Comparison of ENCODE assay signal across 33 cellular contexts in the genomic region with DNA sequence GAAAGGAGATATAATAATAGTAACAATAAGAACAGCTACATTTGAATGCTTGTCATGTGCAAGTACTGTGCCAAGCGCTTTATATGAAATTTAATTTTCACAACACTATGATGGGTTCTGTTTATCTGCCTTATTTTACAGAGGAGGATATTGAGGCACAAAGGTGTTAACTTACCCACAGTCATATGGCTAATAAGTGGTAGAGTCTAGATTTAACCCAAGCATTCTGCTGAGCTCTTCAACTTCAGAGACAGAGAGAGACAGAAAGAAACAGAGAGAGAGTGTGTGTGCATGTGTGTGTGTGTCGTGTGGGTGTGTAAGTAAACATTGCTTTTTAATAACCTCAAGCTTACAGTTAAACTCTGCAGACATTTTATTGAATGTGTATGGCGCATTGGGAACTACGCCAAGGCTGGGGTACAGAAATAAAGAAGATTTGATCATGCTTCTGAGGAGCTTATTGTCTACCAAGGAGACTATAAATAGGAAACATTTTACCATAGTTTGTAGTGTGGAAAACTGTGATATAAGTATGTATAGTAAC. TPM values are rescaled to one million over a fixed set of nuclear protein-coding genes. Genes with fewer than 3 reads are reported as not detected.
DNase-seq lines count a peak whose midpoint lies in the region; ATAC-seq, FAIRE-seq and TF ChIP-seq lines count a peak whose summit lies in the region.
"Had no signal": no experiment of that assay in that cellular context is flagged by ENCODE, and none has a peak within 500 bp of the region (broad histone marks: within the 10 kb centered on the region; RNA-seq: fewer than 3 reads in every experiment).

No MANE protein-coding gene starts in this region.

- intact Hi-C loops in CD4-positive, alpha-beta T cell (cut with DNase I, micrococcal nuclease) = no loop called here
- intact Hi-C loops in GM12878 (cut with micrococcal nuclease; ENCODE audit: unreplicated experiment) = no loop called here
- intact Hi-C loops in thyroid gland (cut with DNase I) = no loop called here

- H3K79me2 ChIP-seq in GM12878 (ENCODE audit: control insufficient read depth, insufficient read depth, low read length) = peaks cover 58% of the 10 kb centered on the region

- no peak for TF ChIP-seq CTCF in CD4-positive, alpha-beta T cell (IDR thresholded peaks at IDR 0.05)
- TF ChIP-seq CTCF in HEK293 (tag by site-specific recombination; IDR thresholded peaks at IDR 0.05) (no peak), GM12878 (IDR thresholded peaks at IDR 0.05 in 2 of 3, conservative IDR thresholded peaks at IDR 0.05 in 1 of 3; ENCODE audit: control insufficient read depth in 2 of 3, extremely low read depth in 1 of 3, insufficient read depth in 1 of 3, low read depth in 3 of 3, low read length in 3 of 3) (no peak), thyroid gland (IDR thresholded peaks at IDR 0.05) (no peak)

- SMC1A ChIA-PET in GM12878 (lab: Charles Lee; ENCODE audit: uncharacterized antibody, unreplicated experiment) = interaction anchor here (0.7 to 4.1 kb wide), 5 partner anchors 8 to 1176 kb away, joined by 3 to 32 read pairs (median 5); no protein-coding TSS in a partner anchor

- no peak for FAIRE-seq in GM12878 (lab: Jason Lieb, UNC)
- FAIRE-seq: TTC549 had no signal

- H4K20me1 ChIP-seq in GM12878 (ENCODE audit: control insufficient read depth, insufficient read depth) = no peaks in the 10 kb centered on the region

- no peak overlapping the region for H3K9ac ChIP-seq in GM12878 (ENCODE audit: control insufficient read depth, insufficient read depth, low read length)
- H3K9ac ChIP-seq: BLaER1 treated with 17β-estradiol and CSF1 and Interleukin-3, amounts not matched to agents 10 nM and 100 nM had no signal

- no TSS peak for BruUV-seq in GM12878 (replicated peaks; lab: Mats Ljungman, UMichigan)

- no peak overlapping the region for H2AFZ ChIP-seq in GM12878 (ENCODE audit: control insufficient read depth, low read depth, low read length)

- WGBS in GM12878 (ENCODE audit: insufficient coverage, insufficient replicate concordance, low lambda C conversion rate, missing lambda C conversion rate) = 97% methylated on average over 4 of the region's 4 CpGs
- 95 to 97% methylated on average over 4 of the region's 4 CpGs for whole genome bisulfite sequencing in thyroid gland, 2 donors

- H3K4me1 Mint-ChIP-seq in CD4-positive, alpha-beta T cell (ENCODE audit: low read depth) = peaks cover 77% of the 10 kb centered on the region
- peaks cover 29 to 87% (median 67%) of the 10 kb centered on the region in 4 donors for H3K4me1 Mint-ChIP-seq in naive thymus-derived CD8-positive, alpha-beta T cell
- H3K4me1 Mint-ChIP-seq in activated T-cell treated with anti-CD3 and anti-CD28 coated beads, Interleukin-2, amount 50 U/mL, for 4 hours (ENCODE audit: low read depth) = peaks cover 62% of the 10 kb centered on the region

- H3K4me3 ChIP-seq in HEK293 (ENCODE audit: low read depth, low read length) = no peak overlapping the region
- H3K4me3 ChIP-seq in GM12878 = no peak overlapping the region; the same call in 1 of the 2 replicates
- no peak overlapping the region for H3K4me3 ChIP-seq in thyroid gland (replicated peaks in 1 of 3)
- H3K4me3 ChIP-seq: ascending aorta; BLaER1 treated with 17β-estradiol and CSF1 and Interleukin-3, amounts not matched to agents 10 nM and 100 nM; cardiac muscle cell; gastroesophageal sphincter; left lung; tibial artery had no signal

- TF ChIP-seq POLR2A in GM12878 (IDR thresholded peaks at IDR 0.05; ENCODE audit: low read depth, low read length) = no peak
- no peak for TF ChIP-seq POLR2A in thyroid gland (IDR thresholded peaks at IDR 0.05)

- no peaks in the 10 kb centered on the region for H3K9me3 Mint-ChIP-seq in CD4-positive, alpha-beta T cell
- H3K9me3 Mint-ChIP-seq in naive thymus-derived CD8-positive, alpha-beta T cell = no peaks in the 10 kb centered on the region
- no peaks in the 10 kb centered on the region for H3K9me3 Mint-ChIP-seq in activated T-cell treated with anti-CD3 and anti-CD28 coated beads, Interleukin-2, amount 50 U/mL, for 4 hours
- H3K9me3 Mint-ChIP-seq: activated CD8-positive, alpha-beta T cell treated with anti-CD3 and anti-CD28 coated beads for 36 hours; activated naive CD8-positive, alpha-beta T cell treated with anti-CD3 and anti-CD28 coated beads, Interleukin-2, amount 10 ng/mL, durations not matched to agents 7 days and 5 days; activated T-helper 2 cell treated with anti-CD3 and anti-CD28 coated beads, Interferon-gamma antibody, Interleukin-2, Interleukin-4, amounts not matched to agents 10 μg/mL and 5 μg/mL and 100 μg/mL, durations not matched to agents 14 hours and 24 hours and 36 hours; naive B cell; stimulated activated naive CD8-positive, alpha-beta T cell treated with anti-CD3 and anti-CD28 coated beads, Interleukin-15, Interleukin-2, amounts not matched to agents 100 ng/mL and 50 ng/mL, for 24 hours had no signal

- 0 out of 2 replicates have a peak overlapping the region, but pooled peaks have one; percentile 11 for H3K4me2 ChIP-seq in GM12878 (ENCODE audit: control insufficient read depth, insufficient read depth)

- RAD21 ChIA-PET in GM12878 (lab: Charles Lee; ENCODE audit: unreplicated experiment) = interaction anchor here (1.0 to 1.8 kb wide), 2 partner anchors 7 to 11 kb away, joined by 3 to 6 read pairs; no protein-coding TSS in a partner anchor

- H3K36me3 ChIP-seq in HEK293 (ENCODE audit: control insufficient read depth in 2 of 2, insufficient read depth in 1 of 2, low read length in 2 of 2) (no peaks in the 10 kb centered on the region), GM12878 (ENCODE audit: control insufficient read depth in 2 of 2, insufficient read depth in 2 of 2, low read length in 1 of 2) (no peaks in the 10 kb centered on the region), thyroid gland (no peaks in the 10 kb centered on the region)
- H3K36me3 ChIP-seq: ascending aorta, cardiac muscle cell, gastroesophageal sphincter, left lung, tibial artery had no signal

- H3K36me3 Mint-ChIP-seq in CD4-positive, alpha-beta T cell (ENCODE audit: low read depth) = peaks cover under 1% of the 10 kb centered on the region
- H3K36me3 Mint-ChIP-seq in naive thymus-derived CD8-positive, alpha-beta T cell = peaks cover 0 to under 1% (median 0%) of the 10 kb centered on the region in 3 donors
- H3K36me3 Mint-ChIP-seq in activated T-cell treated with anti-CD3 and anti-CD28 coated beads, Interleukin-2, amount 50 U/mL, for 4 hours (ENCODE audit: insufficient read depth) = peaks cover 3% of the 10 kb centered on the region
- H3K36me3 Mint-ChIP-seq: naive B cell had no signal

- ATAC-seq in CD4-positive, alpha-beta T cell (ENCODE audit: poor library complexity) = no peak
- ATAC-seq in GM12878 = no peak
- no peak for ATAC-seq in naive thymus-derived CD8-positive, alpha-beta T cell
- ATAC-seq in activated T-cell treated with anti-CD3 and anti-CD28 coated beads, Interleukin-2, amount 50 U/mL, for 4 hours = no peak
- ATAC-seq: activated CD8-positive, alpha-beta T cell treated with anti-CD3 and anti-CD28 coated beads for 36 hours; gastroesophageal sphincter; HCT116; left lung; Panc1 had no signal

- CTCF ChIA-PET in CD4-positive, alpha-beta T cell (lab: Charles Lee) = interaction anchor here (0.7 to 1.9 kb wide), 3 partner anchors 8 to 98 kb away, joined by 3 to 5 read pairs (median 5); no protein-coding TSS in a partner anchor
- CTCF ChIA-PET in HEK293 (lab: Yijun Ruan, JAX) = interaction anchor here (0.5 to 3.7 kb wide), 6 partner anchors 8 to 131 kb away, joined by 3 to 27 read pairs (median 8); no protein-coding TSS in a partner anchor
- CTCF ChIA-PET in GM12878 (lab: Yijun Ruan, JAX) = interaction anchor here (1.0 to 2.5 kb wide), 9 partner anchors 11 to 134 kb away, joined by 3 to 12 read pairs (median 4); no protein-coding TSS in a partner anchor

- H3K4me1 ChIP-seq in HEK293 (ENCODE audit: control insufficient read depth, insufficient read depth, low read length) = peaks cover 10% of the 10 kb centered on the region
- H3K4me1 ChIP-seq in GM12878 (ENCODE audit: control insufficient read depth, insufficient read depth, low read length) = peaks cover 14% of the 10 kb centered on the region; the same call in 1 of the 2 replicates
- H3K4me1 ChIP-seq in thyroid gland = no peaks in the 10 kb centered on the region
- H3K4me1 ChIP-seq: ascending aorta had no signal

- TF ChIP-seq RAD21 in GM12878 (IDR thresholded peaks at IDR 0.05; ENCODE audit: insufficient read depth, low read depth, low read length) = no peak

- no peak overlapping the region for H3K4me3 Mint-ChIP-seq in CD4-positive, alpha-beta T cell
- H3K4me3 Mint-ChIP-seq in naive thymus-derived CD8-positive, alpha-beta T cell = no peak overlapping the region
- H3K4me3 Mint-ChIP-seq in activated T-cell treated with anti-CD3 and anti-CD28 coated beads, Interleukin-2, amount 50 U/mL, for 4 hours = no peak overlapping the region
- H3K4me3 Mint-ChIP-seq: activated CD8-positive, alpha-beta T cell treated with anti-CD3 and anti-CD28 coated beads for 36 hours; activated naive CD8-positive, alpha-beta T cell treated with anti-CD3 and anti-CD28 coated beads, Interleukin-2, amount 10 ng/mL, durations not matched to agents 7 days and 5 days; stimulated activated naive CD8-positive, alpha-beta T cell treated with anti-CD3 and anti-CD28 coated beads, Interleukin-15, Interleukin-2, amounts not matched to agents 100 ng/mL and 50 ng/mL, for 24 hours had no signal

- no peaks in the 10 kb centered on the region for H3K27me3 ChIP-seq in CD4-positive, alpha-beta T cell (ENCODE audit: control insufficient read depth, insufficient read depth, low read length)
- no peaks in the 10 kb centered on the region for H3K27me3 ChIP-seq in GM12878 (replicated peaks in 1 of 2; ENCODE audit: control insufficient read depth in 2 of 2, insufficient read depth in 2 of 2, low read length in 1 of 2)
- H3K27me3 ChIP-seq in thyroid gland = no peaks in the 10 kb centered on the region
- H3K27me3 ChIP-seq: ascending aorta; BLaER1 treated with 17β-estradiol and CSF1 and Interleukin-3, amounts not matched to agents 10 nM and 100 nM; cardiac muscle cell; gastroesophageal sphincter; left lung; tibial artery had no signal

- H3K27me3 Mint-ChIP-seq in CD4-positive, alpha-beta T cell = no peaks in the 10 kb centered on the region
- no peaks in the 10 kb centered on the region for H3K27me3 Mint-ChIP-seq in naive thymus-derived CD8-positive, alpha-beta T cell
- no peaks in the 10 kb centered on the region for H3K27me3 Mint-ChIP-seq in activated T-cell treated with anti-CD3 and anti-CD28 coated beads, Interleukin-2, amount 50 U/mL, for 4 hours (ENCODE audit: low read depth)
- H3K27me3 Mint-ChIP-seq: activated CD8-positive, alpha-beta T cell treated with anti-CD3 and anti-CD28 coated beads for 36 hours; activated naive CD8-positive, alpha-beta T cell treated with anti-CD3 and anti-CD28 coated beads, Interleukin-2, amount 10 ng/mL, durations not matched to agents 7 days and 5 days; naive B cell; stimulated activated naive CD8-positive, alpha-beta T cell treated with anti-CD3 and anti-CD28 coated beads, Interleukin-15, Interleukin-2, amounts not matched to agents 100 ng/mL and 50 ng/mL, for 24 hours had no signal

- DNase-seq in CD4-positive, alpha-beta T cell = no peak
- no peak for DNase-seq in GM12878 (ENCODE audit: low read depth, low spot score)
- no peak for DNase-seq in naive thymus-derived CD8-positive, alpha-beta T cell
- no peak for DNase-seq in activated T-cell treated with anti-CD3 and anti-CD28 coated beads, Interleukin-2, amount 50 U/mL, for 4 hours
- DNase-seq in GM19238 (ENCODE audit: insufficient read length, low spot score) = no peak
- no peak for DNase-seq in thyroid gland
- DNase-seq: activated CD4-positive, CD25-positive, alpha-beta regulatory T cell treated with anti-CD3 and anti-CD28 coated beads, Interleukin-2, amount 50 U/mL, for 72 hours; activated CD8-positive, alpha-beta T cell treated with anti-CD3 and anti-CD28 coated beads for 36 hours; activated naive CD8-positive, alpha-beta T cell treated with anti-CD3 and anti-CD28 coated beads, Interleukin-2, amount 10 ng/mL, durations not matched to agents 7 days and 5 days; Calu3; dermis blood vessel endothelial cell; hypothalamus; Kasumi-1; left lung; mesendoderm; MV-4-11; naive B cell; NCI-H146; NCI-H524; SIG-M5; T-helper 1 cell; tibial artery had no signal

- H3K9me3 ChIP-seq in CD4-positive, alpha-beta T cell (ENCODE audit: control insufficient read depth, low read length) = no peaks in the 10 kb centered on the region
- H3K9me3 ChIP-seq in HEK293 (ENCODE audit: control insufficient read depth, insufficient read depth, low read depth, low read length) (no peaks in the 10 kb centered on the region), GM12878 (replicated peaks; ENCODE audit: control insufficient read depth, insufficient read depth, low read length) (no peaks in the 10 kb centered on the region), thyroid gland (no peaks in the 10 kb centered on the region)
- H3K9me3 ChIP-seq: ascending aorta, gastroesophageal sphincter, left lung, tibial artery had no signal

- no peak overlapping the region for H3K27ac ChIP-seq in CD4-positive, alpha-beta T cell (ENCODE audit: low read depth, low read length)
- no peak overlapping the region for H3K27ac ChIP-seq in HEK293 (ENCODE audit: extremely low read depth, low read depth, low read length)
- H3K27ac ChIP-seq in GM12878 (ENCODE audit: control insufficient read depth, insufficient read depth) = no peak overlapping the region
- no peak overlapping the region for H3K27ac ChIP-seq in thyroid gland
- H3K27ac ChIP-seq: ascending aorta, cardiac muscle cell, gastroesophageal sphincter, HL-60, left lung, tibial artery had no signal

- in situ Hi-C loops in GM12878 (cut with MboI) = loop anchor here (25.0 kb wide), 1 partner anchor 1471 kb away; no protein-coding TSS in a partner anchor

- POLR2A ChIA-PET in CD4-positive, alpha-beta T cell (lab: Charles Lee) = interaction anchor here (3.3 kb wide), 1 partner anchor 13 kb away, joined by 14 read pairs; a partner anchor contains a TSS
- POLR2A ChIA-PET in HEK293 (lab: Yijun Ruan, JAX) = interaction anchor here (3.3 kb wide), 1 partner anchor 12 kb away, joined by 17 read pairs; a partner anchor contains a TSS
- POLR2A ChIA-PET in GM12878 (lab: Charles Lee) = interaction anchor here (1.7 to 1.8 kb wide), 2 partner anchors 8 to 12 kb away, joined by 6 to 8 read pairs; a partner anchor contains a TSS
- POLR2A ChIA-PET in naive thymus-derived CD8-positive, alpha-beta T cell (lab: Charles Lee) = interaction anchor here (1.0 kb wide), 1 partner anchor 13 kb away, joined by 3 read pairs; a partner anchor contains a TSS

- TF ChIP-seq EP300 in GM12878 (IDR thresholded peaks at IDR 0.05; ENCODE audit: borderline replicate concordance in 1 of 2, control insufficient read depth in 1 of 2, low read depth in 2 of 2, low read length in 2 of 2) = no peak

- H3K27ac Mint-ChIP-seq in CD4-positive, alpha-beta T cell = peak overlapping the region; percentile 1
- H3K27ac Mint-ChIP-seq in naive thymus-derived CD8-positive, alpha-beta T cell = peak overlapping the region in 8 of 10 donors; percentile 2 to 81 (median 42)
- H3K27ac Mint-ChIP-seq: activated CD8-positive, alpha-beta T cell treated with anti-CD3 and anti-CD28 coated beads for 36 hours; activated naive CD8-positive, alpha-beta T cell treated with anti-CD3 and anti-CD28 coated beads, Interleukin-2, amount 10 ng/mL, durations not matched to agents 7 days and 5 days; activated T-helper 2 cell treated with anti-CD3 and anti-CD28 coated beads, Interferon-gamma antibody, Interleukin-2, Interleukin-4, amounts not matched to agents 10 μg/mL and 5 μg/mL and 100 μg/mL, durations not matched to agents 14 hours and 24 hours and 36 hours had no signal

RNA-seq across cellular contexts. Expression of a gene that starts 12.9 kb away (rescaled TPM):
- total RNA-seq in CD4-positive, alpha-beta T cell = 10 to 100 TPM; 34.7 to 37.3 TPM
- 9.5 and 9.9 TPM in 2 replicates for total RNA-seq in GM12878 (2013; cell fraction: nucleolus; rRNA removed)
- 34.7 and 49.0 TPM in 2 replicates for total RNA-seq in GM12878 (2014; rRNA removed)
- total RNA-seq in GM12878 (2014; rRNA removed; fragmentation: Illumina TruSeq; extraction: Trizol) = 37.6 and 37.7 TPM in 2 replicates
- total RNA-seq in GM12878 (2021) = 37.2 and 38.7 TPM in 2 replicates
- polyA plus RNA-seq in GM12878 (2011; ENCODE audit: low read depth) = 23.4 TPM
- 48.2 and 71.8 TPM in 2 replicates for polyA plus RNA-seq in GM12878 (2011; rRNA removed)
- 18.2 and 22.6 TPM in 2 replicates for polyA plus RNA-seq in GM12878 (2011; cell fraction: cytosol; rRNA removed)
- 14.8 and 22.4 TPM in 2 replicates for polyA plus RNA-seq in GM12878 (2011; cell fraction: nucleus; rRNA removed)
- 33.4 and 40.3 TPM in 2 replicates for polyA plus RNA-seq in GM12878 (2012)
- polyA plus RNA-seq in GM12878 (2014; fragmentation: Illumina TruSeq; extraction: Trizol) = 34.6 and 38.9 TPM in 2 replicates
- polyA plus RNA-seq in GM12878 (2014; fragmentation: Nextera tagmentation; extraction: Ambion mirVana) = 10 to 100 TPM; 34.9 to 52.5 TPM
- polyA plus RNA-seq in GM12878 (2014; rRNA removed) = 62.1 and 64.1 TPM in 2 replicates
- polyA plus RNA-seq in GM12878 (2016; fragmentation: Nextera tagmentation; extraction: Ambion mirVana) = 10 to 100 TPM; 60.7 to 71.2 TPM
- polyA minus RNA-seq in GM12878 (2011; rRNA and poly(A)+ RNA removed) = 15.2 and 19.1 TPM in 2 replicates
- 13.2 and 23.0 TPM in 2 replicates for polyA minus RNA-seq in GM12878 (2011; cell fraction: cytosol; rRNA and poly(A)+ RNA removed)
- 7.2 and 7.7 TPM in 2 replicates for polyA minus RNA-seq in GM12878 (2011; cell fraction: nucleus; rRNA and poly(A)+ RNA removed)
- total RNA-seq in naive thymus-derived CD8-positive, alpha-beta T cell = 10 to 100 TPM; 40.8 to 42.0 TPM
- polyA plus RNA-seq in naive thymus-derived CD8-positive, alpha-beta T cell = 10 to 100 TPM; 41.4 to 55.7 (median 48.0) TPM
- 10 to 100 TPM; 46.4 to 48.0 (median 47.9) TPM for total RNA-seq in activated T-cell treated with anti-CD3 and anti-CD28 coated beads, Interleukin-2, amount 50 U/mL, for 4 hours
- 10 to 100 TPM; 12.1 to 57.9 (median 17.0) TPM for total RNA-seq in thyroid gland
